ENCODE assay signal across 19 cellular contexts in the genomic region with DNA sequence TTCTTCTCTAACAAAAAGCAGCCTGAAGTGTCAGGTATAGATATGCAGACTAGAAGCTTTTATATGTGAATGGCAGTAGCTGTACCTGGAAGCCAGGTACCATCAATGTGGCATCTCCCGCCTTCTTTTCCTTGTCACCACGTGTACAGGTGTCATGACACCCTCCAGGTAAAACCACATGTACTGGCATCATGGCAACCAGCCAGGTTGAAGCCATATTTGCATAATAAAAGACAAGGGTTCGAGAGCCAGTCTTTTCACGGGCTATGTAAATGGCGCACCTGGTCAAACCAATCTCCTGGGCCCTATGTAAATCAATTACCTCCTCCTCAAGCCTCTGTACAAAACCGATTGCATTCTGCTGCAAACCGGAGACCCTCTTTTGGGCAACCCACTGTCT.
"Had no signal": no experiment of that assay in that cellular context is flagged by ENCODE, and none has a peak within 500 bp of the region (broad histone marks: within the 10 kb centered on the region; RNA-seq: fewer than 3 reads in every experiment).

No MANE protein-coding gene starts in this region.

- H3K36me3 ChIP-seq: brain microvascular endothelial cell, cardiac muscle cell had no signal

- H3K27me3 ChIP-seq: brain microvascular endothelial cell, cardiac muscle cell had no signal

- H3K27ac ChIP-seq: brain microvascular endothelial cell, cardiac muscle cell had no signal

- H3K4me3 ChIP-seq: cardiac muscle cell had no signal

- DNase-seq: activated CD4-positive, CD25-positive, alpha-beta regulatory T cell; activated CD8-positive, alpha-beta memory T cell treated with anti-CD3 and anti-CD28 coated beads, Interleukin-2, amount 50 U/mL, for 4 hours; activated CD8-positive, alpha-beta T cell treated with anti-CD3 and anti-CD28 coated beads for 36 hours; activated gamma-delta T cell treated with Interleukin-2 at 50 U/mL for 16 hours; activated naive CD4-positive, alpha-beta T cell treated with anti-CD3 and anti-CD28 coated beads, Interleukin-2, amount 10 ng/mL, durations not matched to agents 7 days and 5 days; activated naive CD8-positive, alpha-beta T cell treated with anti-CD3 and anti-CD28 coated beads for 36 hours; activated T-cell treated with anti-CD3 and anti-CD28 coated beads, Interleukin-2, amount 50 U/mL, for 72 hours; brain microvascular endothelial cell; KG1; NCI-H1048; NCI-H1930; NCI-H2107; NCI-H2227 treated with DMSO at 0.1 percent for 48 hours; NCI-H446 treated with DMSO at 0.1 percent for 48 hours; NCI-H524 treated with DMSO at 0.1 percent for 48 hours; SIG-M5; T-helper 17 cell; T-helper 9 cell had no signal

- ATAC-seq: activated CD8-positive, alpha-beta T cell treated with anti-CD3 and anti-CD28 coated beads for 36 hours; activated T-cell treated with anti-CD3 and anti-CD28 coated beads, Interleukin-2, amount 50 U/mL, for 72 hours; T-helper 17 cell had no signal
